Comparison of ENCODE assay signal across 9 cellular contexts in the genomic region with DNA sequence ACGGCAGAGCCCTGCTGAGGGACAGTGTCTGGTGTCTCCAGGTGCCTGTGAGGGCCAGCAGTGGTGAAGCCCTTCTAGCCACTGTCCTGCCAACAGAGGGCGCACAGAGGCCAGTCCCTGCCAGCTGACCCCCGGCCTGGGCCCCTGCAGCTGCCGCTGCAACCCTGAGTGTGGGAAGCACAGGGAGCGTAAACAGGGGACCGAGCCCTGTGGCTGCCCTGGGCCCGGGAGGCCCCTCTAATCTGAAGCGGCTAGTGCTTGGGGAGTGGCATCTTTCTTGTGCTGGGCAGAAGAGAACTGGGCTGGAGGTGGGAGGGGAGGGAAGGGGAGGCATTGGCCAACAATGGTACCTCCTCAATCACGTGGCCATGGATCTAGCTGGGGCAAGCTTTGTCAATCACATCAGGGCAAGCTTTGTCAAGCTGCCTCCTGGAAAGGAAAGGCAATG. TPM values are rescaled to one million over a fixed set of nuclear protein-coding genes. Genes with fewer than 3 reads are reported as not detected.
A peak's percentile ranks its signal among the peaks of the same experiment; 100 is the strongest.
DNase-seq lines count a peak whose midpoint lies in the region; ATAC-seq lines count a peak whose summit lies in the region.
"Had no signal": no experiment of that assay in that cellular context is flagged by ENCODE, and none has a peak within 500 bp of the region (broad histone marks: within the 10 kb centered on the region; RNA-seq: fewer than 3 reads in every experiment).

No MANE protein-coding gene starts in this region.

- H3K4me1 Mint-ChIP-seq in activated CD4-positive, alpha-beta T cell treated with anti-CD3 and anti-CD28 coated beads, Interleukin-2, amount 10 ng/mL, durations not matched to agents 24 days and 14 days: peaks cover 30% of the 10 kb centered on the region

- H3K27me3 ChIP-seq in adipocyte (replicated peaks; ENCODE audit: control insufficient read depth, insufficient read depth, low read length) (no peaks in the 10 kb centered on the region), right cardiac atrium (ENCODE audit: control insufficient read depth, insufficient read depth) (no peaks in the 10 kb centered on the region)

- H3K9me3 ChIP-seq in adipocyte (ENCODE audit: control insufficient read depth, low read length) (no peaks in the 10 kb centered on the region), right cardiac atrium (ENCODE audit: control insufficient read depth, low read length) (no peaks in the 10 kb centered on the region)

- H3K36me3 Mint-ChIP-seq in activated CD4-positive, alpha-beta T cell treated with anti-CD3 and anti-CD28 coated beads, Interleukin-2, amount 10 ng/mL, durations not matched to agents 24 days and 14 days (ENCODE audit: low read depth): peaks cover 8% of the 10 kb centered on the region

- peak; percentile 54 to 57 for ATAC-seq in right cardiac atrium
- no peak for ATAC-seq in GM19023 (IDR thresholded peaks at IDR 0.05; ENCODE audit: unreplicated experiment)

- 13% methylated on average over 9 of the region's 9 CpGs for WGBS in right cardiac atrium

- intact Hi-C loops in activated CD4-positive, alpha-beta T cell treated with anti-CD3 and anti-CD28 coated beads, Interleukin-2, amount 10 ng/mL, durations not matched to agents 24 days and 14 days (cut with micrococcal nuclease): loop anchor here (5.0 kb wide), 1 partner anchor 33 kb away; a partner anchor contains a TSS
- intact Hi-C loops in right cardiac atrium (cut with DNase I): no loop called here

- H3K4me1 ChIP-seq in adipocyte (ENCODE audit: control insufficient read depth, insufficient read depth, low read length) (peaks cover 27% of the 10 kb centered on the region), right cardiac atrium (ENCODE audit: control insufficient read depth, insufficient read depth, low read length) (peaks cover 12% of the 10 kb centered on the region)

- H3K9ac ChIP-seq in adipocyte (ENCODE audit: low read length): no peak overlapping the region

- no peaks in the 10 kb centered on the region for H3K27me3 Mint-ChIP-seq in activated CD4-positive, alpha-beta T cell treated with anti-CD3 and anti-CD28 coated beads, Interleukin-2, amount 10 ng/mL, durations not matched to agents 24 days and 14 days

- H3K4me3 Mint-ChIP-seq in activated CD4-positive, alpha-beta T cell treated with anti-CD3 and anti-CD28 coated beads, Interleukin-2, amount 10 ng/mL, durations not matched to agents 24 days and 14 days: no peak overlapping the region

- DNase-seq in activated CD4-positive, alpha-beta T cell treated with anti-CD3 and anti-CD28 coated beads, Interleukin-2, amount 10 ng/mL, durations not matched to agents 24 days and 14 days: peak; percentile 67
- DNase-seq in activated CD4-positive, alpha-beta T cell treated with anti-CD3 and anti-CD28 coated beads, Interleukin-2, amount 50 U/mL, for 4 hours: no peak
- DNase-seq in NCI-H1930 (lab: John Stamatoyannopoulos, UW) (peak; percentile 39 to 53), adipocyte (ENCODE audit: low read depth) (peak; percentile 67), right cardiac atrium (peak; percentile 72 to 87 (median 85)), putamen (ENCODE audit: low spot score) (peak; percentile 75), NCI-H128 (lab: John Stamatoyannopoulos, UW; ENCODE audit: unreplicated experiment) (no peak)

- H3K4me3 ChIP-seq in adipocyte (ENCODE audit: low read length): no peak overlapping the region
- H3K4me3 ChIP-seq in right cardiac atrium (ENCODE audit: low read length): no peak overlapping the region

- peak overlapping the region; percentile 31 for H3K27ac ChIP-seq in right cardiac atrium (ENCODE audit: low read length)
- H3K27ac ChIP-seq: epithelial cell of prostate had no signal

- no peaks in the 10 kb centered on the region for H3K36me3 ChIP-seq in adipocyte (ENCODE audit: control insufficient read depth, insufficient read depth, low read length, severe bottlenecking)

- H3K9me3 Mint-ChIP-seq in activated CD4-positive, alpha-beta T cell treated with anti-CD3 and anti-CD28 coated beads, Interleukin-2, amount 10 ng/mL, durations not matched to agents 24 days and 14 days: no peaks in the 10 kb centered on the region

- H3K27ac Mint-ChIP-seq in activated CD4-positive, alpha-beta T cell treated with anti-CD3 and anti-CD28 coated beads, Interleukin-2, amount 10 ng/mL, durations not matched to agents 24 days and 14 days: no peak overlapping the region

RNA-seq across cellular contexts. Expression of a gene that starts 34.6 kb away (rescaled TPM):
- 85.5 and 85.7 TPM in 2 replicates for total RNA-seq in activated CD4-positive, alpha-beta T cell treated with anti-CD3 and anti-CD28 coated beads, Interleukin-2, amount 10 ng/mL, durations not matched to agents 24 days and 14 days
- total RNA-seq in right cardiac atrium: 100 to 1,000 TPM; 104 to 120 (median 109) TPM
- polyA plus RNA-seq in right cardiac atrium: 71.4 TPM

RNA-seq across cellular contexts. Expression of a gene that starts 35.3 kb away (rescaled TPM):
- total RNA-seq in activated CD4-positive, alpha-beta T cell treated with anti-CD3 and anti-CD28 coated beads, Interleukin-2, amount 10 ng/mL, durations not matched to agents 24 days and 14 days: 6.3 and 6.4 TPM in 2 replicates
- total RNA-seq in right cardiac atrium: 10 to 100 TPM; 13.0 to 18.3 (median 14.9) TPM
- polyA plus RNA-seq in right cardiac atrium: 16.3 TPM

RNA-seq across cellular contexts. Expression of a gene that starts 35.6 kb away (rescaled TPM):
- total RNA-seq in activated CD4-positive, alpha-beta T cell treated with anti-CD3 and anti-CD28 coated beads, Interleukin-2, amount 10 ng/mL, durations not matched to agents 24 days and 14 days: 38.7 TPM in 2 replicates
- total RNA-seq in right cardiac atrium: 1 to 10 TPM; 1.8 to 4.8 (median 2.4) TPM
- 1.8 TPM for polyA plus RNA-seq in right cardiac atrium

Comparison
In these comparisons a context has a peak if more than half of its experiments do, and no peak if none do; other contexts are left out.
1. DNase-seq: peak in activated CD4-positive, alpha-beta T cell treated with anti-CD3 and anti-CD28 coated beads, Interleukin-2, amount 10 ng/mL, durations not matched to agents 24 days and 14 days (single experiment), NCI-H1930 (2 of 2), adipocyte (single experiment), right cardiac atrium (3 of 3) and putamen (single experiment); none in activated CD4-positive, alpha-beta T cell treated with anti-CD3 and anti-CD28 coated beads, Interleukin-2, amount 50 U/mL, for 4 hours (0 of 2) and NCI-H128 (single experiment).